8 cellular contexts compared by ENCODE assay signal in genomic region chr20:62929051-62929538, GRCh38. TPM values are rescaled to one million over a fixed set of nuclear protein-coding genes. Genes with fewer than 3 reads are reported as not detected.
DNase-seq lines count a peak whose midpoint lies in the region; ATAC-seq and TF ChIP-seq lines count a peak whose summit lies in the region.

No MANE protein-coding gene starts in this region.

- CTCF ChIA-PET in activated CD8-positive, alpha-beta T cell treated with anti-CD3 and anti-CD28 coated beads, Interleukin-2, amount 10 ng/mL, durations not matched to agents 7 days and 5 days (lab: Charles Lee): interaction anchor here (0.8 to 1.9 kb wide), 4 partner anchors 8 to 28 kb away, joined by 3 to 14 read pairs (median 6); no protein-coding TSS in a partner anchor

- no peak for TF ChIP-seq CTCF in HL-60 (IDR thresholded peaks at IDR 0.05; ENCODE audit: insufficient read depth, low read length)
- no peak for TF ChIP-seq CTCF in lung (IDR thresholded peaks at IDR 0.05; ENCODE audit: control extremely low read depth, extremely low read depth)
- no peak for TF ChIP-seq CTCF in stomach (IDR thresholded peaks at IDR 0.05)

- H3K36me3 Mint-ChIP-seq in activated CD8-positive, alpha-beta T cell treated with anti-CD3 and anti-CD28 coated beads, Interleukin-2, amount 10 ng/mL, durations not matched to agents 7 days and 5 days (ENCODE audit: low read depth): peaks cover 30% of the 10 kb centered on the region

- peak overlapping the region; percentile 92 for H3K4me3 Mint-ChIP-seq in activated CD8-positive, alpha-beta T cell treated with anti-CD3 and anti-CD28 coated beads, Interleukin-2, amount 10 ng/mL, durations not matched to agents 7 days and 5 days

- H3K4me3 ChIP-seq in HL-60 (replicated peaks; ENCODE audit: insufficient read depth, low read length) (peak overlapping the region; percentile 46), endocrine pancreas (ENCODE audit: control insufficient read depth, insufficient read depth, low read length) (peak overlapping the region; percentile 58), lung (peak overlapping the region; percentile 54), stomach (peak overlapping the region; percentile 48 to 91 (median 59))

- H3K9me3 ChIP-seq in endocrine pancreas (ENCODE audit: control insufficient read depth, low read length): no peaks in the 10 kb centered on the region
- no peaks in the 10 kb centered on the region for H3K9me3 ChIP-seq in lung (ENCODE audit: control insufficient read depth in 2 of 2, insufficient read depth in 1 of 2, low read length in 1 of 2)
- no peaks in the 10 kb centered on the region for H3K9me3 ChIP-seq in stomach

- peak overlapping the region; percentile 74 for H3K27ac Mint-ChIP-seq in activated CD8-positive, alpha-beta T cell treated with anti-CD3 and anti-CD28 coated beads, Interleukin-2, amount 10 ng/mL, durations not matched to agents 7 days and 5 days

- intact Hi-C loops in stomach (cut with DNase I; ENCODE audit: low total_unique reads) (no loop called here), posterior vena cava (cut with DNase I) (no loop called here)

- peak overlapping the region; percentile 51 for H3K27ac ChIP-seq in HL-60 (replicated peaks)
- H3K27ac ChIP-seq in lung (ENCODE audit: low read depth in 1 of 2, low read length in 1 of 2): peak overlapping the region; percentile 76 to 91
- H3K27ac ChIP-seq in stomach: peak overlapping the region; percentile 85 to 99 (median 96)

- H3K9me3 Mint-ChIP-seq in activated CD8-positive, alpha-beta T cell treated with anti-CD3 and anti-CD28 coated beads, Interleukin-2, amount 10 ng/mL, durations not matched to agents 7 days and 5 days (ENCODE audit: insufficient read depth): no peaks in the 10 kb centered on the region

- DNase-seq in AG08395 (ENCODE audit: low spot score) (peak; percentile 84), HL-60 (ENCODE audit: low read depth in 1 of 2, low spot score in 1 of 2) (peak in 1 of 2 experiments; percentile 56), lung (ENCODE audit: low spot score) (peak; percentile 73), stomach (peak; percentile 73), posterior vena cava (ENCODE audit: low spot score) (no peak)
- DNase-seq in activated CD8-positive, alpha-beta T cell treated with anti-CD3 and anti-CD28 coated beads, Interleukin-2, amount 10 ng/mL, durations not matched to agents 7 days and 5 days: peak; percentile 64

- H3K4me1 ChIP-seq in endocrine pancreas (ENCODE audit: control insufficient read depth, insufficient read depth, low read length) (peaks cover 5% of the 10 kb centered on the region), lung (ENCODE audit: control insufficient read depth in 2 of 2, insufficient read depth in 2 of 2, low read length in 2 of 2) (peaks cover 18 to 24% of the 10 kb centered on the region in 2 donors), stomach (peaks cover 40 to 78% (median 57%) of the 10 kb centered on the region in 4 donors)

- no peak for TF ChIP-seq POLR2A in stomach (IDR thresholded peaks at IDR 0.05)

- 0 to 1% methylated on average over 39 to 44 of the region's 44 CpGs for WGBS in lung, 2 donors
- WGBS in stomach, 5 donors: 0 to 3% (median 1%) methylated on average over 23 to 44 of the region's 44 CpGs

- TF ChIP-seq EP300 in stomach (IDR thresholded peaks at IDR 0.05): no peak

- POLR2A ChIA-PET in activated CD8-positive, alpha-beta T cell treated with anti-CD3 and anti-CD28 coated beads, Interleukin-2, amount 10 ng/mL, durations not matched to agents 7 days and 5 days (lab: Charles Lee): interaction anchor here (2.0 to 7.2 kb wide), 2 partner anchors 7 to 10 kb away, joined by 11 to 82 read pairs; partner anchors contain the start of gene GID8

- no peaks in the 10 kb centered on the region for H3K27me3 ChIP-seq in HL-60 (ENCODE audit: insufficient read depth, poor library complexity, severe bottlenecking)
- H3K27me3 ChIP-seq in endocrine pancreas (ENCODE audit: control insufficient read depth, insufficient read depth, low read length): no peaks in the 10 kb centered on the region
- H3K27me3 ChIP-seq in lung (ENCODE audit: control insufficient read depth, insufficient read depth): no peaks in the 10 kb centered on the region
- H3K27me3 ChIP-seq in stomach: no peaks in the 10 kb centered on the region

- ATAC-seq in activated CD8-positive, alpha-beta T cell treated with anti-CD3 and anti-CD28 coated beads, Interleukin-2, amount 10 ng/mL, durations not matched to agents 7 days and 5 days: peak; percentile 33
- ATAC-seq in lung (ENCODE audit: insufficient read depth, low FRiP score): peak; percentile 43
- no peak for ATAC-seq in HG02973 (IDR thresholded peaks at IDR 0.05; ENCODE audit: unreplicated experiment)

- H3K27me3 Mint-ChIP-seq in activated CD8-positive, alpha-beta T cell treated with anti-CD3 and anti-CD28 coated beads, Interleukin-2, amount 10 ng/mL, durations not matched to agents 7 days and 5 days (ENCODE audit: low read depth): no peaks in the 10 kb centered on the region

- H3K9ac ChIP-seq in endocrine pancreas (ENCODE audit: control insufficient read depth, insufficient read depth, low read length): peak overlapping the region; percentile 74

- H3K4me1 Mint-ChIP-seq in activated CD8-positive, alpha-beta T cell treated with anti-CD3 and anti-CD28 coated beads, Interleukin-2, amount 10 ng/mL, durations not matched to agents 7 days and 5 days (ENCODE audit: low read depth): peaks cover 68% of the 10 kb centered on the region

- H3K36me3 ChIP-seq in endocrine pancreas (ENCODE audit: control insufficient read depth, insufficient read depth, low read length): no peaks in the 10 kb centered on the region
- H3K36me3 ChIP-seq in lung (ENCODE audit: control insufficient read depth in 2 of 2, insufficient read depth in 2 of 2, low read length in 2 of 2): peaks cover 0 to 3% of the 10 kb centered on the region in 2 donors
- peaks cover 0 to 11% (median 8%) of the 10 kb centered on the region in 4 donors for H3K36me3 ChIP-seq in stomach

RNA-seq across cellular contexts. Expression of gene DIDO1, which starts 2.8 kb away (rescaled TPM):
- 10 to 100 TPM; 69.6 to 74.0 TPM for total RNA-seq in activated CD8-positive, alpha-beta T cell treated with anti-CD3 and anti-CD28 coated beads, Interleukin-2, amount 10 ng/mL, durations not matched to agents 7 days and 5 days
- 10 to 100 TPM; 50.4 to 71.2 TPM for total RNA-seq in lung
- polyA plus RNA-seq in lung: 10 to 100 TPM; 19.6 to 21.2 TPM
- total RNA-seq in stomach: 100 to 1,000 TPM in 1 of 5 donors, 10 to 100 TPM in 4; 56.0 to 117 (median 74.2) TPM
- polyA plus RNA-seq in stomach: 10 to 100 TPM in 2 of 3 donors, 1 to 10 TPM in 1; 8.1 to 14.2 (median 14.1) TPM
- 10 to 100 TPM; 38.5 to 44.1 TPM for total RNA-seq in posterior vena cava

RNA-seq across cellular contexts. Expression of gene GID8, which starts 8.9 kb away (rescaled TPM):
- total RNA-seq in activated CD8-positive, alpha-beta T cell treated with anti-CD3 and anti-CD28 coated beads, Interleukin-2, amount 10 ng/mL, durations not matched to agents 7 days and 5 days: 10 to 100 TPM; 37.3 to 39.7 TPM
- 10 to 100 TPM; 31.2 to 35.4 TPM for total RNA-seq in lung
- 10 to 100 TPM; 11.0 to 16.2 TPM for polyA plus RNA-seq in lung
- 10 to 100 TPM; 12.3 to 39.3 (median 19.2) TPM for total RNA-seq in stomach
- 10 to 100 TPM; 10.8 to 13.6 (median 12.5) TPM for polyA plus RNA-seq in stomach
- total RNA-seq in posterior vena cava: 10 to 100 TPM; 14.9 to 20.0 TPM

RNA-seq across cellular contexts. Expression of gene SLC17A9, which starts 23.4 kb away (rescaled TPM):
- total RNA-seq in activated CD8-positive, alpha-beta T cell treated with anti-CD3 and anti-CD28 coated beads, Interleukin-2, amount 10 ng/mL, durations not matched to agents 7 days and 5 days: 10 to 100 TPM; 57.8 to 69.7 TPM
- 10 to 100 TPM in 1 of 2 donors, 1 to 10 TPM in 1; 2.4 to 17.3 TPM for total RNA-seq in lung
- polyA plus RNA-seq in lung: 1 to 10 TPM; 9.2 to 9.9 TPM
- total RNA-seq in stomach: 10 to 100 TPM in 4 of 5 donors, 1 to 10 TPM in 1; 9.0 to 76.4 (median 18.7) TPM
- polyA plus RNA-seq in stomach: 1 to 10 TPM; 1.1 to 10.0 (median 5.8) TPM
- 10 to 100 TPM in 1 of 2 donors, 1 to 10 TPM in 1; 9.9 to 16.3 TPM for total RNA-seq in posterior vena cava
